ENCODE assay signal across 1 cellular context in the genomic region with DNA sequence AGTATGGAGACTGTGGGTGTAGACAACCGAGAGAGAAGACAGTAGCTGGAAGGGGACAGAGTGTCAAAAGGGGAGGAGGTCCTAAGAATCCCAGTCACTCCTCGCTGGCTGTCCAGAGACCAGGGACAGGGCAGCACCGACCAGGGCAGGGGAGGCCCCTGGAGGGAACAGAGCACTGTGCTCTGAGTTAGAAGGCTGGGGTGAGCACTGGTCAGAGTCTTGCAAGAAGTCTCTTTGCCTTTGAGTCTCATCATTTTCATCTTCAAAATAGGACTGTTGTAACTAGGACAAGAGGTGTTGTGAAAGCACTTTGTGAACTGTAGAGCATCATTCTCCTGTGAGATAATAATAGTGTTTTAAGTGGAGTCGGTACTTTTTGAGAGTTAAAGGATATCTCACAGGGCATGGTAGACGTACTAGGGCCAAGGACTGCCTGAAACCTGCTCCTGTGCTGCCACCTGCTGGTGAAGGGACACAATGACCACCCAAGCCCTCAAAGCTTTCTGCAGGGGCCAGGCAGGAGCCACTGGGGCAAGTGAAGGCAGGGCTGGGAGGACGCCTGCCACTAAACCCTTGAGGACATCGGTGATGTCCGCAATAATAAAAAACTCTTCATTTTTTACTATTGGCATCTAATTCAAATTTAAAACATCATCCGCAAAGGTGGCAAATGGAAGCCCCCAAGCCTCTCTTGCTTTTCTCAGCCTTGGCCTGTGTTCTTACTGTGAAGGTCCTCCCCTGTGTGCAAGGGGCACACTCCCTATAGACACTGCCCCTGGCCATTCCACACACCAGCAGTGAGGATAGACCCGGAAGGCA.
TF ChIP-seq lines count a peak whose summit lies in the region.

No MANE protein-coding gene starts in this region.

TF ChIP-seq in Ishikawa, 13 proteins besides CTCF, POLR2A, EP300 and RAD21 (continued from another document):
- TF ChIP-seq, protein P1, sequence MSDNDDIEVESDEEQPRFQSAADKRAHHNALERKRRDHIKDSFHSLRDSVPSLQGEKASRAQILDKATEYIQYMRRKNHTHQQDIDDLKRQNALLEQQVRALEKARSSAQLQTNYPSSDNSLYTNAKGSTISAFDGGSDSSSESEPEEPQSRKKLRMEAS (IDR thresholded peaks at IDR 0.05): no peak
- no peak for TF ChIP-seq TEAD4 (IDR thresholded peaks at IDR 0.05)
- TF ChIP-seq YY1 (IDR thresholded peaks at IDR 0.05; ENCODE audit: low read depth): no peak
- TF ChIP-seq CREB1 (IDR thresholded peaks at IDR 0.05; ENCODE audit: low read depth): no peak
